In the genomic region with DNA sequence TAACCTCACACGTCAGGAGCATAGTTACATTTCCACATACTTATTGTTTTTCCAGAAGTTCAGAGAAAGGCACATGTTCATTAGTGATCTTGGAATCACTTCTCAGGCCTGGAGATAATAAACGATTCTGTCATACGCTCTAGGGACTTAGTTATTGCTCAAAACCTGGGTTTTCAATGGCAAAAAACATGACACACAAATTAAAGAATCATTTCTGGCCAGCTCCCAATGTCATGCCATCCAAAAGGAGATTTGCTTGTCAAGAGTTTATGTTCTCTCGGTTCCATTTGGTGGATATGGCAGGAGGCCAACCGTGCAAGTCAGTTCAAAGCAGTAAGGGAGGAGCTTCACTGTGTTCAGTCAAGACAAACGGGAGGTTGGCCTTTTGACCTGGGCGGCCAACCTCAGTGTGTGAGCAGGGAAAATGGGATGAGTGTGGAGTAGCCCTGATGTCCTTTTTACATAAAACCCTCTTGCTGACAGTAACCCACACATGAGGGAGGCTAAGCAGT, we compare ENCODE assay signal across 15 cellular contexts.
DNase-seq lines count a peak whose midpoint lies in the region; ATAC-seq and TF ChIP-seq lines count a peak whose summit lies in the region.
"Had no signal": no experiment of that assay in that cellular context is flagged by ENCODE, and none has a peak within 500 bp of the region (broad histone marks: within the 10 kb centered on the region; RNA-seq: fewer than 3 reads in every experiment).

No MANE protein-coding gene starts in this region.

- CTCF ChIA-PET in GM10248 (lab: Yijun Ruan, JAX), result no interaction called here

- DNase-seq in EL (peak; percentile 22), foreskin fibroblast (peak; percentile 62 to 71), retina (peak; percentile 59), NCI-H1417 treated with DMSO at 0.1 percent for 48 hours (lab: John Stamatoyannopoulos, UW) (no peak), foreskin melanocyte (no peak), GM10248 (ENCODE audit: extremely low spot score) (no peak)
- no peak for DNase-seq in activated CD8-positive, alpha-beta memory T cell treated with anti-CD3 and anti-CD28 coated beads for 24 hours
- DNase-seq: activated T-cell treated with anti-CD3 and anti-CD28 coated beads, Interleukin-2, amount 50 U/mL, for 72 hours; CD4-positive, CD25-positive, alpha-beta regulatory T cell; immature natural killer cell; NCI-H2081; transverse colon had no signal

- H3K4me3 ChIP-seq in foreskin fibroblast (ENCODE audit: low read depth in 1 of 2, low read length in 2 of 2), result no peak overlapping the region
- H3K4me3 ChIP-seq: GM12878, transverse colon had no signal

- peak; percentile 62 for ATAC-seq in SK-N-SH treated with all-trans-retinoic acid at 6 μM for 48 hours
- ATAC-seq: activated T-cell treated with anti-CD3 and anti-CD28 coated beads, Interleukin-2, amount 50 U/mL, for 72 hours; GM12878; WTC11 had no signal

- TF ChIP-seq CTCF in foreskin fibroblast (IDR thresholded peaks at IDR 0.05; ENCODE audit: low read depth, low read length) (no peak), GM10248 (IDR thresholded peaks at IDR 0.05; ENCODE audit: control extremely low read depth, extremely low read depth, low read depth, missing control alignments) (no peak)

- POLR2A ChIA-PET in GM10248 (lab: Yijun Ruan, JAX), result no interaction called here

TF ChIP-seq in SK-N-SH treated with all-trans-retinoic acid at 6 μM for 48 hours, 23 proteins besides CTCF, POLR2A, EP300 and RAD21:
- TF ChIP-seq, protein P1, sequence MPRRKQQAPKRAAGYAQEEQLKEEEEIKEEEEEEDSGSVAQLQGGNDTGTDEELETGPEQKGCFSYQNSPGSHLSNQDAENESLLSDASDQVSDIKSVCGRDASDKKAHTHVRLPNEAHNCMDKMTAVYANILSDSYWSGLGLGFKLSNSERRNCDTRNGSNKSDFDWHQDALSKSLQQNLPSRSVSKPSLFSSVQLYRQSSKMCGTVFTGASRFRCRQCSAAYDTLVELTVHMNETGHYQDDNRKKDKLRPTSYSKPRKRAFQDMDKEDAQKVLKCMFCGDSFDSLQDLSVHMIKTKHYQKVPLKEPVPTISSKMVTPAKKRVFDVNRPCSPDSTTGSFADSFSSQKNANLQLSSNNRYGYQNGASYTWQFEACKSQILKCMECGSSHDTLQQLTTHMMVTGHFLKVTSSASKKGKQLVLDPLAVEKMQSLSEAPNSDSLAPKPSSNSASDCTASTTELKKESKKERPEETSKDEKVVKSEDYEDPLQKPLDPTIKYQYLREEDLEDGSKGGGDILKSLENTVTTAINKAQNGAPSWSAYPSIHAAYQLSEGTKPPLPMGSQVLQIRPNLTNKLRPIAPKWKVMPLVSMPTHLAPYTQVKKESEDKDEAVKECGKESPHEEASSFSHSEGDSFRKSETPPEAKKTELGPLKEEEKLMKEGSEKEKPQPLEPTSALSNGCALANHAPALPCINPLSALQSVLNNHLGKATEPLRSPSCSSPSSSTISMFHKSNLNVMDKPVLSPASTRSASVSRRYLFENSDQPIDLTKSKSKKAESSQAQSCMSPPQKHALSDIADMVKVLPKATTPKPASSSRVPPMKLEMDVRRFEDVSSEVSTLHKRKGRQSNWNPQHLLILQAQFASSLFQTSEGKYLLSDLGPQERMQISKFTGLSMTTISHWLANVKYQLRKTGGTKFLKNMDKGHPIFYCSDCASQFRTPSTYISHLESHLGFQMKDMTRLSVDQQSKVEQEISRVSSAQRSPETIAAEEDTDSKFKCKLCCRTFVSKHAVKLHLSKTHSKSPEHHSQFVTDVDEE (CRISPR knock-in tag; IDR thresholded peaks at IDR 0.05), result 0 out of 2 replicates have a peak, but pooled peaks have one; percentile 10
- TF ChIP-seq ISL1 (CRISPR knock-in tag; IDR thresholded peaks at IDR 0.05) (peak; percentile 38; the same call in 1 of the 2 replicates), ZNF70 (CRISPR knock-in tag; IDR thresholded peaks at IDR 0.05) (peak; percentile 66; the same call in 1 of the 2 replicates), CSDC2 (CRISPR knock-in tag; IDR thresholded peaks at IDR 0.05) (no peak)

Comparison
In these comparisons a context has a peak if more than half of its experiments do, and no peak if none do; other contexts are left out.
1. DNase-seq: peak in EL (single experiment), foreskin fibroblast (2 of 2) and retina (single experiment); none in NCI-H1417 treated with DMSO at 0.1 percent for 48 hours (single experiment), activated CD8-positive, alpha-beta memory T cell treated with anti-CD3 and anti-CD28 coated beads for 24 hours (single experiment), foreskin melanocyte (single experiment) and GM10248 (single experiment).